ENCODE assay signal across 1 cellular context in the genomic region with DNA sequence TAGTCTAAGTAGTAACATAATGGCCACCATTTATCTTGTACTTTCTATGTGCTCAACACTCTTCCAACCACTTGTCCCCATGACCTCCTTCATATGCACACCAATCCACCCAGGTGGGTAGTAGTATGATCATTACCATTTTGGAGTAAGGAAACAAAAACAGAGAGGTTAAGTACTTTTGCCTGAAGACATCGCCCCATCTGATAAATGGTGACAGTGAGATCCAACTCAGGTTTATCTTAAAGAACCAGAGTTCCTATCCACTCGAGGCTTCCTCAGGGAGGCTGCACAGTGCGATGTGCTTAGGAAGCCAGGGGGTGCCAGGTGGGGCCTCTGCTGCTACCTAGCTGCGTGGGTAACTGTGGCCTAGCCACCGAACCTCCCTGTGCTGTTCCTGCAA.
TF ChIP-seq lines count a peak whose summit lies in the region.

No MANE protein-coding gene starts in this region.

TF ChIP-seq in A549, 52 proteins besides CTCF, POLR2A, EP300 and RAD21:
- no peak for TF ChIP-seq CBX8 (IDR thresholded peaks at IDR 0.05)
TF ChIP-seq in A549: peak in this region for 0.
